Comparison of ENCODE assay signal across 1 cellular context in the genomic region with DNA sequence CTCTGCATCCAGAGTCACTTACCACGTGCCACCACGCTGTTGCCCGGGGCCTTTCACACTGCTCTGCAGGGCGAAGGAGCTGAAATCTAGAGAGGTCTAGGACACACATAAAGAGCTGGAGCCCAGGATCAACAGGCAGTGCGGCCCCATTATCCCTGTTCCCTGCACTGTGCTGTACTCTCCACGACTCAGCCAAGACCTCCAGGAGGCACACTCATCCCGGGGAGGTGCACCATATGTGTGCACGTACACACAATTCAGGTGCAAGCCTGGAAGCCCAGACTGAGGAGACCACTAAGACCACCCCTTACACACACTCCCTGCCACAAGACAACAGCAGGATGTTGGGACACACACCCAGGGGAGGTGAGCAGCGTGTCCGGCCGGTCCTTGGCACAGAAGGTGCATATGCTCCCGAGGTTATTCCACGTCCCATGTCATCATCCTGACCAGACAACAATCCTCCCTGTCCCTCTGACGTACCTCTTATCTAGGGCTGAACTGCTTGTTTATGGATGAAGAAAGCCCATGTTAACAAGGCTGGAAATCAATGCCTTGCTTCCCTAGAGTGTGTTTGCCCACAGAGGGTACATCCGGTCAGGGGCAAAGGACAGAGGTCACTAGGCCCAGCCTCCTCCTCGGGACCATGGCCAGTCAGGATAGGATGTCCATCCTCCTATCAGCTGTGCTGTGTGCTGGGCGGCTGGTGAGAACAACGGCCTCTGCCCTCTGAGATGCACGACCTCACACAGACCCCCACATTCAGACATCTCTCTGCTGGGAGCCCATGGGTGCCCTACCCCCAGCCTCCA.
TF ChIP-seq lines count a peak whose summit lies in the region.

No MANE protein-coding gene starts in this region.

TF ChIP-seq in HepG2, 621 proteins besides CTCF, POLR2A, EP300 and RAD21 (continued from another document and continues in another):
- TF ChIP-seq ZNF83 (CRISPR knock-in tag; IDR thresholded peaks at IDR 0.05; ENCODE audit: borderline replicate concordance) (no peak), BHLHE40 (IDR thresholded peaks at IDR 0.05; ENCODE audit: low read length) (no peak), HCFC1 (IDR thresholded peaks at IDR 0.05; ENCODE audit: low read depth, low read length) (no peak), KDM2A (CRISPR knock-in tag; IDR thresholded peaks at IDR 0.05; ENCODE audit: borderline replicate concordance, low read depth) (no peak), ZNF644 (CRISPR knock-in tag; IDR thresholded peaks at IDR 0.05; ENCODE audit: low read depth) (no peak), ARNT (IDR thresholded peaks at IDR 0.05) (no peak), SOX13 (IDR thresholded peaks at IDR 0.05) (0 out of 2 replicates have a peak, but pooled peaks have one; percentile 31), SOX13 (CRISPR knock-in tag; conservative IDR thresholded peaks at IDR 0.05 in 1 of 2, IDR thresholded peaks at IDR 0.05 in 1 of 2) (0 out of 4 replicates have a peak, but pooled peaks of 1 of the 2 experiments have one; percentile 29), RFX1 (IDR thresholded peaks at IDR 0.05) (no peak), KAT7 (CRISPR knock-in tag; IDR thresholded peaks at IDR 0.05; ENCODE audit: borderline replicate concordance) (no peak), HDAC1 (CRISPR knock-in tag; IDR thresholded peaks at IDR 0.05) (peak; percentile 66), STAG1 (CRISPR knock-in tag; IDR thresholded peaks at IDR 0.05) (no peak), REL (CRISPR knock-in tag; conservative IDR thresholded peaks at IDR 0.05) (no peak), JDP2 (CRISPR knock-in tag; IDR thresholded peaks at IDR 0.05; ENCODE audit: borderline replicate concordance) (no peak), SSRP1 (CRISPR knock-in tag; IDR thresholded peaks at IDR 0.05) (no peak), ZMYM3 (CRISPR knock-in tag; IDR thresholded peaks at IDR 0.05) (0 out of 2 replicates have a peak, but pooled peaks have one; percentile 37), CEBPG (CRISPR knock-in tag; IDR thresholded peaks at IDR 0.05) (peak; percentile 66), ZNF274 (CRISPR knock-in tag; IDR thresholded peaks at IDR 0.05) (no peak), SNAI1 (CRISPR knock-in tag; IDR thresholded peaks at IDR 0.05; ENCODE audit: borderline replicate concordance) (no peak), TCF7L2 (IDR thresholded peaks at IDR 0.05; ENCODE audit: low read depth, low read length) (no peak), ELF4 (CRISPR knock-in tag; IDR thresholded peaks at IDR 0.05; ENCODE audit: borderline replicate concordance) (no peak)
- TF ChIP-seq, protein P1, sequence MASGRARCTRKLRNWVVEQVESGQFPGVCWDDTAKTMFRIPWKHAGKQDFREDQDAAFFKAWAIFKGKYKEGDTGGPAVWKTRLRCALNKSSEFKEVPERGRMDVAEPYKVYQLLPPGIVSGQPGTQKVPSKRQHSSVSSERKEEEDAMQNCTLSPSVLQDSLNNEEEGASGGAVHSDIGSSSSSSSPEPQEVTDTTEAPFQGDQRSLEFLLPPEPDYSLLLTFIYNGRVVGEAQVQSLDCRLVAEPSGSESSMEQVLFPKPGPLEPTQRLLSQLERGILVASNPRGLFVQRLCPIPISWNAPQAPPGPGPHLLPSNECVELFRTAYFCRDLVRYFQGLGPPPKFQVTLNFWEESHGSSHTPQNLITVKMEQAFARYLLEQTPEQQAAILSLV (CRISPR knock-in tag; IDR thresholded peaks at IDR 0.05; ENCODE audit: borderline replicate concordance), result no peak
- TF ChIP-seq, protein P2, sequence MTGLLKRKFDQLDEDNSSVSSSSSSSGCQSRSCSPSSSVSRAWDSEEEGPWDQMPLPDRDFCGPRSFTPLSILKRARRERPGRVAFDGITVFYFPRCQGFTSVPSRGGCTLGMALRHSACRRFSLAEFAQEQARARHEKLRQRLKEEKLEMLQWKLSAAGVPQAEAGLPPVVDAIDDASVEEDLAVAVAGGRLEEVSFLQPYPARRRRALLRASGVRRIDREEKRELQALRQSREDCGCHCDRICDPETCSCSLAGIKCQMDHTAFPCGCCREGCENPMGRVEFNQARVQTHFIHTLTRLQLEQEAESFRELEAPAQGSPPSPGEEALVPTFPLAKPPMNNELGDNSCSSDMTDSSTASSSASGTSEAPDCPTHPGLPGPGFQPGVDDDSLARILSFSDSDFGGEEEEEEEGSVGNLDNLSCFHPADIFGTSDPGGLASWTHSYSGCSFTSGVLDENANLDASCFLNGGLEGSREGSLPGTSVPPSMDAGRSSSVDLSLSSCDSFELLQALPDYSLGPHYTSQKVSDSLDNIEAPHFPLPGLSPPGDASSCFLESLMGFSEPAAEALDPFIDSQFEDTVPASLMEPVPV (CRISPR knock-in tag; IDR thresholded peaks at IDR 0.05), result no peak
- TF ChIP-seq, protein P3, sequence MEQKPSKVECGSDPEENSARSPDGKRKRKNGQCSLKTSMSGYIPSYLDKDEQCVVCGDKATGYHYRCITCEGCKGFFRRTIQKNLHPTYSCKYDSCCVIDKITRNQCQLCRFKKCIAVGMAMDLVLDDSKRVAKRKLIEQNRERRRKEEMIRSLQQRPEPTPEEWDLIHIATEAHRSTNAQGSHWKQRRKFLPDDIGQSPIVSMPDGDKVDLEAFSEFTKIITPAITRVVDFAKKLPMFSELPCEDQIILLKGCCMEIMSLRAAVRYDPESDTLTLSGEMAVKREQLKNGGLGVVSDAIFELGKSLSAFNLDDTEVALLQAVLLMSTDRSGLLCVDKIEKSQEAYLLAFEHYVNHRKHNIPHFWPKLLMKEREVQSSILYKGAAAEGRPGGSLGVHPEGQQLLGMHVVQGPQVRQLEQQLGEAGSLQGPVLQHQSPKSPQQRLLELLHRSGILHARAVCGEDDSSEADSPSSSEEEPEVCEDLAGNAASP (CRISPR knock-in tag; IDR thresholded peaks at IDR 0.05; ENCODE audit: borderline replicate concordance), result peak; percentile 40; the same call in 1 of the 2 replicates
- TF ChIP-seq, protein P4, sequence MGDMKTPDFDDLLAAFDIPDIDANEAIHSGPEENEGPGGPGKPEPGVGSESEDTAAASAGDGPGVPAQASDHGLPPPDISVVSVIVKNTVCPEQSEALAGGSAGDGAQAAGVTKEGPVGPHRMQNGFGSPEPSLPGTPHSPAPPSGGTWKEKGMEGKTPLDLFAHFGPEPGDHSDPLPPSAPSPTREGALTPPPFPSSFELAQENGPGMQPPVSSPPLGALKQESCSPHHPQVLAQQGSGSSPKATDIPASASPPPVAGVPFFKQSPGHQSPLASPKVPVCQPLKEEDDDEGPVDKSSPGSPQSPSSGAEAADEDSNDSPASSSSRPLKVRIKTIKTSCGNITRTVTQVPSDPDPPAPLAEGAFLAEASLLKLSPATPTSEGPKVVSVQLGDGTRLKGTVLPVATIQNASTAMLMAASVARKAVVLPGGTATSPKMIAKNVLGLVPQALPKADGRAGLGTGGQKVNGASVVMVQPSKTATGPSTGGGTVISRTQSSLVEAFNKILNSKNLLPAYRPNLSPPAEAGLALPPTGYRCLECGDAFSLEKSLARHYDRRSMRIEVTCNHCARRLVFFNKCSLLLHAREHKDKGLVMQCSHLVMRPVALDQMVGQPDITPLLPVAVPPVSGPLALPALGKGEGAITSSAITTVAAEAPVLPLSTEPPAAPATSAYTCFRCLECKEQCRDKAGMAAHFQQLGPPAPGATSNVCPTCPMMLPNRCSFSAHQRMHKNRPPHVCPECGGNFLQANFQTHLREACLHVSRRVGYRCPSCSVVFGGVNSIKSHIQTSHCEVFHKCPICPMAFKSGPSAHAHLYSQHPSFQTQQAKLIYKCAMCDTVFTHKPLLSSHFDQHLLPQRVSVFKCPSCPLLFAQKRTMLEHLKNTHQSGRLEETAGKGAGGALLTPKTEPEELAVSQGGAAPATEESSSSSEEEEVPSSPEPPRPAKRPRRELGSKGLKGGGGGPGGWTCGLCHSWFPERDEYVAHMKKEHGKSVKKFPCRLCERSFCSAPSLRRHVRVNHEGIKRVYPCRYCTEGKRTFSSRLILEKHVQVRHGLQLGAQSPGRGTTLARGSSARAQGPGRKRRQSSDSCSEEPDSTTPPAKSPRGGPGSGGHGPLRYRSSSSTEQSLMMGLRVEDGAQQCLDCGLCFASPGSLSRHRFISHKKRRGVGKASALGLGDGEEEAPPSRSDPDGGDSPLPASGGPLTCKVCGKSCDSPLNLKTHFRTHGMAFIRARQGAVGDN (CRISPR knock-in tag; IDR thresholded peaks at IDR 0.05), result peak; percentile 88
- TF ChIP-seq, protein P5, sequence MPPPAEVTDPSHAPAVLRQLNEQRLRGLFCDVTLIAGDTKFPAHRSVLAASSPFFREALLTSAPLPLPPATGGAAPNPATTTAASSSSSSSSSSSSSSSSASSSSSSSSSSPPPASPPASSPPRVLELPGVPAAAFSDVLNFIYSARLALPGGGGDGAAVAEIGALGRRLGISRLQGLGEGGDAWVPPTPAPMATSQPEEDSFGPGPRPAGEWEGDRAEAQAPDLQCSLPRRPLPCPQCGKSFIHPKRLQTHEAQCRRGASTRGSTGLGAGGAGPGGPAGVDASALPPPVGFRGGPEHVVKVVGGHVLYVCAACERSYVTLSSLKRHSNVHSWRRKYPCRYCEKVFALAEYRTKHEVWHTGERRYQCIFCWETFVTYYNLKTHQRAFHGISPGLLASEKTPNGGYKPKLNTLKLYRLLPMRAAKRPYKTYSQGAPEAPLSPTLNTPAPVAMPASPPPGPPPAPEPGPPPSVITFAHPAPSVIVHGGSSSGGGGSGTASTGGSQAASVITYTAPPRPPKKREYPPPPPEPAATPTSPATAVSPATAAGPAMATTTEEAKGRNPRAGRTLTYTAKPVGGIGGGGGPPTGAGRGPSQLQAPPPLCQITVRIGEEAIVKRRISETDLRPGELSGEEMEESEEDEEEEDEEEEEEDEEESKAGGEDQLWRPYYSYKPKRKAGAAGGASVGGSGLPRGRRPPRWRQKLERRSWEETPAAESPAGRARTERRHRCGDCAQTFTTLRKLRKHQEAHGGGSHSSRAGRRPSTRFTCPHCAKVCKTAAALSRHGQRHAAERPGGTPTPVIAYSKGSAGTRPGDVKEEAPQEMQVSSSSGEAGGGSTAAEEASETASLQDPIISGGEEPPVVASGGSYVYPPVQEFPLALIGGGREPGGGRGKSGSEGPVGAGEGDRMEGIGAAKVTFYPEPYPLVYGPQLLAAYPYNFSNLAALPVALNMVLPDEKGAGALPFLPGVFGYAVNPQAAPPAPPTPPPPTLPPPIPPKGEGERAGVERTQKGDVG (CRISPR knock-in tag; IDR thresholded peaks at IDR 0.05; ENCODE audit: borderline replicate concordance), result no peak
- TF ChIP-seq, protein P6, sequence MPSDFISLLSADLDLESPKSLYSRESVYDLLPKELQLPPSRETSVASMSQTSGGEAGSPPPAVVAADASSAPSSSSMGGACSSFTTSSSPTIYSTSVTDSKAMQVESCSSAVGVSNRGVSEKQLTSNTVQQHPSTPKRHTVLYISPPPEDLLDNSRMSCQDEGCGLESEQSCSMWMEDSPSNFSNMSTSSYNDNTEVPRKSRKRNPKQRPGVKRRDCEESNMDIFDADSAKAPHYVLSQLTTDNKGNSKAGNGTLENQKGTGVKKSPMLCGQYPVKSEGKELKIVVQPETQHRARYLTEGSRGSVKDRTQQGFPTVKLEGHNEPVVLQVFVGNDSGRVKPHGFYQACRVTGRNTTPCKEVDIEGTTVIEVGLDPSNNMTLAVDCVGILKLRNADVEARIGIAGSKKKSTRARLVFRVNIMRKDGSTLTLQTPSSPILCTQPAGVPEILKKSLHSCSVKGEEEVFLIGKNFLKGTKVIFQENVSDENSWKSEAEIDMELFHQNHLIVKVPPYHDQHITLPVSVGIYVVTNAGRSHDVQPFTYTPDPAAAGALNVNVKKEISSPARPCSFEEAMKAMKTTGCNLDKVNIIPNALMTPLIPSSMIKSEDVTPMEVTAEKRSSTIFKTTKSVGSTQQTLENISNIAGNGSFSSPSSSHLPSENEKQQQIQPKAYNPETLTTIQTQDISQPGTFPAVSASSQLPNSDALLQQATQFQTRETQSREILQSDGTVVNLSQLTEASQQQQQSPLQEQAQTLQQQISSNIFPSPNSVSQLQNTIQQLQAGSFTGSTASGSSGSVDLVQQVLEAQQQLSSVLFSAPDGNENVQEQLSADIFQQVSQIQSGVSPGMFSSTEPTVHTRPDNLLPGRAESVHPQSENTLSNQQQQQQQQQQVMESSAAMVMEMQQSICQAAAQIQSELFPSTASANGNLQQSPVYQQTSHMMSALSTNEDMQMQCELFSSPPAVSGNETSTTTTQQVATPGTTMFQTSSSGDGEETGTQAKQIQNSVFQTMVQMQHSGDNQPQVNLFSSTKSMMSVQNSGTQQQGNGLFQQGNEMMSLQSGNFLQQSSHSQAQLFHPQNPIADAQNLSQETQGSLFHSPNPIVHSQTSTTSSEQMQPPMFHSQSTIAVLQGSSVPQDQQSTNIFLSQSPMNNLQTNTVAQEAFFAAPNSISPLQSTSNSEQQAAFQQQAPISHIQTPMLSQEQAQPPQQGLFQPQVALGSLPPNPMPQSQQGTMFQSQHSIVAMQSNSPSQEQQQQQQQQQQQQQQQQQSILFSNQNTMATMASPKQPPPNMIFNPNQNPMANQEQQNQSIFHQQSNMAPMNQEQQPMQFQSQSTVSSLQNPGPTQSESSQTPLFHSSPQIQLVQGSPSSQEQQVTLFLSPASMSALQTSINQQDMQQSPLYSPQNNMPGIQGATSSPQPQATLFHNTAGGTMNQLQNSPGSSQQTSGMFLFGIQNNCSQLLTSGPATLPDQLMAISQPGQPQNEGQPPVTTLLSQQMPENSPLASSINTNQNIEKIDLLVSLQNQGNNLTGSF (CRISPR knock-in tag; IDR thresholded peaks at IDR 0.05), result no peak
- TF ChIP-seq, protein P7, sequence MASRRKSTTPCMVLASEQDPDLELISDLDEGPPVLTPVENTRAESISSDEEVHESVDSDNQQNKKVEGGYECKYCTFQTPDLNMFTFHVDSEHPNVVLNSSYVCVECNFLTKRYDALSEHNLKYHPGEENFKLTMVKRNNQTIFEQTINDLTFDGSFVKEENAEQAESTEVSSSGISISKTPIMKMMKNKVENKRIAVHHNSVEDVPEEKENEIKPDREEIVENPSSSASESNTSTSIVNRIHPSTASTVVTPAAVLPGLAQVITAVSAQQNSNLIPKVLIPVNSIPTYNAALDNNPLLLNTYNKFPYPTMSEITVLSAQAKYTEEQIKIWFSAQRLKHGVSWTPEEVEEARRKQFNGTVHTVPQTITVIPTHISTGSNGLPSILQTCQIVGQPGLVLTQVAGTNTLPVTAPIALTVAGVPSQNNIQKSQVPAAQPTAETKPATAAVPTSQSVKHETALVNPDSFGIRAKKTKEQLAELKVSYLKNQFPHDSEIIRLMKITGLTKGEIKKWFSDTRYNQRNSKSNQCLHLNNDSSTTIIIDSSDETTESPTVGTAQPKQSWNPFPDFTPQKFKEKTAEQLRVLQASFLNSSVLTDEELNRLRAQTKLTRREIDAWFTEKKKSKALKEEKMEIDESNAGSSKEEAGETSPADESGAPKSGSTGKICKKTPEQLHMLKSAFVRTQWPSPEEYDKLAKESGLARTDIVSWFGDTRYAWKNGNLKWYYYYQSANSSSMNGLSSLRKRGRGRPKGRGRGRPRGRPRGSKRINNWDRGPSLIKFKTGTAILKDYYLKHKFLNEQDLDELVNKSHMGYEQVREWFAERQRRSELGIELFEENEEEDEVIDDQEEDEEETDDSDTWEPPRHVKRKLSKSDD (CRISPR knock-in tag; IDR thresholded peaks at IDR 0.05; ENCODE audit: low read depth), result peak; percentile 68; the same call in 1 of the 2 replicates
- TF ChIP-seq, protein P8, sequence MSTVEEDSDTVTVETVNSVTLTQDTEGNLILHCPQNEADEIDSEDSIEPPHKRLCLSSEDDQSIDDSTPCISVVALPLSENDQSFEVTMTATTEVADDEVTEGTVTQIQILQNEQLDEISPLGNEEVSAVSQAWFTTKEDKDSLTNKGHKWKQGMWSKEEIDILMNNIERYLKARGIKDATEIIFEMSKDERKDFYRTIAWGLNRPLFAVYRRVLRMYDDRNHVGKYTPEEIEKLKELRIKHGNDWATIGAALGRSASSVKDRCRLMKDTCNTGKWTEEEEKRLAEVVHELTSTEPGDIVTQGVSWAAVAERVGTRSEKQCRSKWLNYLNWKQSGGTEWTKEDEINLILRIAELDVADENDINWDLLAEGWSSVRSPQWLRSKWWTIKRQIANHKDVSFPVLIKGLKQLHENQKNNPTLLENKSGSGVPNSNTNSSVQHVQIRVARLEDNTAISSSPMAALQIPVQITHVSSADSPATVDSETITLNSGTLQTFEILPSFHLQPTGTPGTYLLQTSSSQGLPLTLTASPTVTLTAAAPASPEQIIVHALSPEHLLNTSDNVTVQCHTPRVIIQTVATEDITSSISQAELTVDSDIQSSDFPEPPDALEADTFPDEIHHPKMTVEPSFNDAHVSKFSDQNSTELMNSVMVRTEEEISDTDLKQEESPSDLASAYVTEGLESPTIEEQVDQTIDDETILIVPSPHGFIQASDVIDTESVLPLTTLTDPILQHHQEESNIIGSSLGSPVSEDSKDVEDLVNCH (CRISPR knock-in tag; IDR thresholded peaks at IDR 0.05), result no peak
